Comparison of ENCODE assay signal across 8 cellular contexts in the genomic region with DNA sequence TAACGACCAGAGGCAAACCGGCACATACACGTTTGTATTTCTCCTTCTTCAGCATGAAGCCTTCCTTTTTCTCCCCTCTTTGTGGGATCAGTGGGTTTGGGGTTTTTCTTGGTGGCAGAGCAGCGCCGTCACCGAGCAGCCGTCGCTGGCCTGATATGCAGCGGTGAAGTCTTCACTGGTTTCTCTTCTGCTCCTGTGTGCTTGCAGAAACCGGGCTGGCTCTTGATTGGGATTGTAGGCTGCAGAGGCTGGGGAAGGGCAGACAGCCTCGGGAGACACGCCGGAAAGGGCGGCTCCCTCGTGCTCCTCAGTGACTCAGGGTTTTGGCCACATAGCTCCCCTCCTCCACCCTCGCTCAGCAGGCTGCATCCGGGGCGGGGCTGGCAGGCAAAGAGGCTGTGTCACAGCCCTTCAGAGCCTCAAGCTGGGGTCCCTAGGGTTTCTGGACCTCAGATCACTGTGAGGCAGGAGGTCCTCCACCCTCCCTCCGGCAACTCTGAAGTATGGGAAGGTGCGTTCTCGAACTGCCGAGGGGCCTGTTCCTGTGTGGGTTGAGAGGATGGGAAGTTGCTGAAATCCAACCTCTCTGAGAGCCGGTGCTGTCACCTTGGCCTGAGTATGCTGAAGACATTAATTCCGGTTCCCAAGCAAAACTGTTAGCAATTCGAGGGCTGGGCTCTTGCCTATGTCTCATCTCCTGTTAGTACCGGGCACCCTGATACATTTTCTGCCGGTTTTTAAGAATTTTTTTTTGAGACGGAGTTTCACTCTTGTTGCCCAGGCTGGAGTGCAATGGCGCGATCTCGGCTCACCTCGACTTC. TPM values are rescaled to one million over a fixed set of nuclear protein-coding genes. Genes with fewer than 3 reads are reported as not detected.
DNase-seq lines count a peak whose midpoint lies in the region; ATAC-seq and TF ChIP-seq lines count a peak whose summit lies in the region.

No MANE protein-coding gene starts in this region.

- H3K4me1 Mint-ChIP-seq in activated CD4-positive, alpha-beta T cell treated with anti-CD3 and anti-CD28 coated beads for 36 hours, result peaks cover 62% of the 10 kb centered on the region

- H3K27ac ChIP-seq in 22Rv1 (peak overlapping the region; percentile 44), coronary artery (peak overlapping the region; percentile 87 to 88), lower lobe of right lung (peak overlapping the region; percentile 92)

- H3K4me3 Mint-ChIP-seq in activated CD4-positive, alpha-beta T cell treated with anti-CD3 and anti-CD28 coated beads for 36 hours, result peak overlapping the region; percentile 78

- H3K27me3 Mint-ChIP-seq in activated CD4-positive, alpha-beta T cell treated with anti-CD3 and anti-CD28 coated beads for 36 hours, result no peaks in the 10 kb centered on the region

- H3K9me3 ChIP-seq in lower lobe of right lung, result no peaks in the 10 kb centered on the region

- peaks cover 38% of the 10 kb centered on the region for H3K4me1 ChIP-seq in lower lobe of right lung

- no peak for TF ChIP-seq CTCF in 22Rv1 (IDR thresholded peaks at IDR 0.05)
- no peak for TF ChIP-seq CTCF in coronary artery (IDR thresholded peaks at IDR 0.05)
- TF ChIP-seq CTCF in lower lobe of right lung (IDR thresholded peaks at IDR 0.05), result no peak

- H3K9me3 Mint-ChIP-seq in activated CD4-positive, alpha-beta T cell treated with anti-CD3 and anti-CD28 coated beads for 36 hours (ENCODE audit: low read depth), result peaks cover 3% of the 10 kb centered on the region

- POLR2A ChIA-PET in activated CD4-positive, alpha-beta T cell treated with anti-CD3 and anti-CD28 coated beads for 36 hours (lab: Charles Lee), result interaction anchor here (0.6 to 1.2 kb wide), 4 partner anchors 13 to 34 kb away, joined by 3 to 4 read pairs (median 3); no protein-coding TSS in a partner anchor

- peak; percentile 71 for DNase-seq in NCI-H2196 treated with DMSO at 0.1 percent for 48 hours (lab: John Stamatoyannopoulos, UW; ENCODE audit: unreplicated experiment)
- peak; percentile 95 for DNase-seq in activated CD4-positive, alpha-beta T cell treated with anti-CD3 and anti-CD28 coated beads for 36 hours
- DNase-seq in coronary artery (ENCODE audit: low spot score), result peak; percentile 94
- peak; percentile 94 for DNase-seq in lower lobe of right lung
- DNase-seq in stimulated activated CD4-positive, alpha-beta T cell treated with anti-CD3 and anti-CD28 coated beads, TNF-alpha, amount 100 ng/mL, for 48 hours (ENCODE audit: low read depth in 3 of 3), result peak; percentile 72 to 90 (median 84)

- H3K27me3 ChIP-seq in lower lobe of right lung (ENCODE audit: low read depth), result no peaks in the 10 kb centered on the region

- ATAC-seq in GM18517 (IDR thresholded peaks at IDR 0.05; ENCODE audit: unreplicated experiment) (peak; percentile 76), HG02981 (IDR thresholded peaks at IDR 0.05; ENCODE audit: unreplicated experiment) (peak; percentile 70), lower lobe of right lung (peak; percentile 95 to 97)
- ATAC-seq in activated CD4-positive, alpha-beta T cell treated with anti-CD3 and anti-CD28 coated beads for 36 hours, result peak; percentile 86

- H3K36me3 ChIP-seq in lower lobe of right lung, result peaks cover 12% of the 10 kb centered on the region

- H3K4me3 ChIP-seq in coronary artery (peak overlapping the region; percentile 67), lower lobe of right lung (peak overlapping the region; percentile 65)

- intact Hi-C loops in activated CD4-positive, alpha-beta T cell treated with anti-CD3 and anti-CD28 coated beads for 36 hours (cut with DNase I, micrococcal nuclease), result loop anchor here (1.0 to 2.0 kb wide), 6 partner anchors 25 to 259 kb away; a partner anchor contains a TSS
- intact Hi-C loops in lower lobe of right lung (cut with DNase I), result no loop called here

- H3K27ac Mint-ChIP-seq in activated CD4-positive, alpha-beta T cell treated with anti-CD3 and anti-CD28 coated beads for 36 hours, result peak overlapping the region; percentile 95

- CTCF ChIA-PET in activated CD4-positive, alpha-beta T cell treated with anti-CD3 and anti-CD28 coated beads for 36 hours (lab: Charles Lee), result interaction anchor here (0.6 to 1.5 kb wide), 7 partner anchors 11 to 257 kb away, joined by 3 to 4 read pairs (median 3); a partner anchor contains a TSS

- peaks cover 23% of the 10 kb centered on the region for H3K36me3 Mint-ChIP-seq in activated CD4-positive, alpha-beta T cell treated with anti-CD3 and anti-CD28 coated beads for 36 hours (ENCODE audit: low read depth)

RNA-seq across cellular contexts. Expression of a gene that starts 24.2 kb away (rescaled TPM):
- 10 to 100 TPM; 40.7 to 44.2 TPM for total RNA-seq in activated CD4-positive, alpha-beta T cell treated with anti-CD3 and anti-CD28 coated beads for 36 hours
- 22.4 TPM for total RNA-seq in lower lobe of right lung

RNA-seq across cellular contexts. Expression of a gene that starts 44.4 kb away (rescaled TPM):
- total RNA-seq in activated CD4-positive, alpha-beta T cell treated with anti-CD3 and anti-CD28 coated beads for 36 hours, result 10 to 100 TPM; 17.4 to 19.3 TPM
- total RNA-seq in lower lobe of right lung, result 26.3 TPM

RNA-seq across cellular contexts. Expression of a gene that starts 52.5 kb away (rescaled TPM):
- 10 to 100 TPM; 36.2 to 41.3 TPM for total RNA-seq in activated CD4-positive, alpha-beta T cell treated with anti-CD3 and anti-CD28 coated beads for 36 hours
- 160 TPM for total RNA-seq in lower lobe of right lung

Comparison
In these comparisons a context has a peak if more than half of its experiments do, and no peak if none do; other contexts are left out.
1. Peak in every context shown above with its lines: DNase-seq, ATAC-seq, H3K4me3 ChIP-seq and H3K27ac ChIP-seq.